Comparison of ENCODE assay signal across 20 cellular contexts in the genomic region with DNA sequence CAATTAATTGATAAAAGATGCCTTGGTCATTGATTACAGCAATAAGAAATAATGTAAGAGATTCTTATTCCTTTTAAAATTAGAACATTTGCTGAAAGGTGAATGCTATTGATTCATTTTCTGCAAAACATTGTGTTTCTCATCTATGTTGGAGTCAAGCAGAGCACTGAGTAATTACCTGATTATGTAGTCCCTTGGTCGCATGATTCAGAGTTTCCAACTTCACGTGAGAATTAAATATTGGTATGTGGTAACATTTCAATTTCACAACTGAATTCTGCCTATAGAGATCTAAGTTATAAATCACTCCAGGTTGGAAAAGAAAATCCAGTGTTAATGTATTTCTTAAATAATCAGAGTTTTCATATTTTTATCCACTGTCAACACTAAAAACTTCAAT.
A peak's percentile ranks its signal among the peaks of the same experiment; 100 is the strongest.
DNase-seq lines count a peak whose midpoint lies in the region; TF ChIP-seq lines count a peak whose summit lies in the region.
"Had no signal": no experiment of that assay in that cellular context is flagged by ENCODE, and none has a peak within 500 bp of the region (broad histone marks: within the 10 kb centered on the region; RNA-seq: fewer than 3 reads in every experiment).

No MANE protein-coding gene starts in this region.

- H3K27ac ChIP-seq in prostate gland = no peak overlapping the region
- H3K27ac ChIP-seq: Peyer's patch had no signal

- H3K9me3 ChIP-seq in prostate gland = no peaks in the 10 kb centered on the region
- H3K9me3 ChIP-seq: BE2C, Peyer's patch had no signal

- no peaks in the 10 kb centered on the region for H3K27me3 ChIP-seq in prostate gland (replicated peaks; ENCODE audit: insufficient read depth)
- H3K27me3 ChIP-seq: BE2C, Peyer's patch had no signal

- intact Hi-C loops in prostate gland (cut with DNase I) = loop anchor here (10.0 kb wide), 1 partner anchor 265 kb away; no protein-coding TSS in a partner anchor

- no peak overlapping the region for H3K4me3 ChIP-seq in prostate gland
- H3K4me3 ChIP-seq: Peyer's patch had no signal

- no peak for TF ChIP-seq CTCF in prostate gland (IDR thresholded peaks at IDR 0.05)

- WGBS in prostate gland = 89% methylated on average over 2 of the region's 2 CpGs

- TF ChIP-seq POLR2A in prostate gland (IDR thresholded peaks at IDR 0.05) = no peak

- no peaks in the 10 kb centered on the region for H3K4me1 ChIP-seq in prostate gland (replicated peaks)
- H3K4me1 ChIP-seq: BE2C, Peyer's patch had no signal

- H3K36me3 ChIP-seq in prostate gland = no peaks in the 10 kb centered on the region
- H3K36me3 ChIP-seq: BE2C, Peyer's patch had no signal

- DNase-seq in AG20443 (ENCODE audit: low spot score) (peak; percentile 8), HS-5 (ENCODE audit: low read depth) (peak; percentile 15), astrocyte of the hippocampus (ENCODE audit: low read depth, low spot score) (peak; percentile 18), fibroblast of peridontal ligament (ENCODE audit: extremely low read depth) (peak; percentile 59), prostate gland (ENCODE audit: low spot score) (no peak), inferior parietal cortex (ENCODE audit: extremely low spot score) (no peak), cerebellar cortex (ENCODE audit: low spot score) (no peak), NCI-H345 (lab: John Stamatoyannopoulos, UW) (no peak)
- DNase-seq: BE2C, COR-L47, DMS79, KBM-7, MV-4-11, NCI-H1105 treated with DMSO at 0.1 percent for 48 hours, NCI-H1694, NCI-H2081, NCI-H2171 treated with DMSO at 0.1 percent for 48 hours, NCI-H446, NCI-H526, Peyer's patch had no signal

Comparison
In these comparisons a context has a peak if more than half of its experiments do, and no peak if none do; other contexts are left out.
1. DNase-seq: peak in AG20443 (single experiment), HS-5 (single experiment), astrocyte of the hippocampus (single experiment) and fibroblast of peridontal ligament (single experiment); none in prostate gland (single experiment), inferior parietal cortex (single experiment), cerebellar cortex (single experiment) and NCI-H345 (single experiment).